In the genomic region with DNA sequence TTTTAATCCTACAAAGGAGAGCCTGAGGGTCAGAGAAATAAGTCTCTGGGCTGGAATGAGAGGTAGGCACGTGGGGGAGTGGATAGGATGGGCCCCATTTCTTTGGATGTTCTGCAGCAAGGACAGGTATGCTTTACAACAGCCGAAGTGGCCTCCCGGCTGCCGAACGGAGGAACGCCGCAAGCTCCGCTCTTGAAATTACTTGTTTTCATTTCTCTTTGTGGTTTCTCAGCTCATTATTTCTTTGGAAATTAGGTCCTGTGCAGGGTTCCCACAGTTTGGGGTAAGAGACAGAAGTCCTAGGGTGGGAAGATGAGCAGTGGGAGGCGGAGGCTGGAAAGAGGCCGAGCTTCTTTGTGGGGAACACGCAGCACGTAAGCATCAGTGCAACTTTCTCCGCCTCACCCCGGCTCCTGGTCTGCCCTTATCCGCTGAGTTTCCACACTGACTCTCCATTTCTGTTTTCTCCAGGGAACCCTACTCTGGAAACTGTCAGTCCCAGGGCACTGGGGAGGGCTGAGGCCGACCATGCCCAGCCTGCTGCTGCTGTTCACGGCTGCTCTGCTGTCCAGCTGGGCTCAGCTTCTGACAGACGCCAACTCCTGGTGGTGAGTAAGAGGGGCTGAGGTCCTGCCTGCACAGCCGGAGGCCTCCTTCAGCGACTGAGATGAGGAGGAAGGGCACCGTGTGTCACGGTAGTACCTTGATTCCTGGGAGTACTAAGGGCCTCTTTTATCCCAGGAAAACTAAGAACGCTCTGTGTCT, we compare ENCODE assay signal across 9 cellular contexts. TPM values are rescaled to one million over a fixed set of nuclear protein-coding genes. Genes with fewer than 3 reads are reported as not detected.
A peak's percentile ranks its signal among the peaks of the same experiment; 100 is the strongest.
DNase-seq lines count a peak whose midpoint lies in the region; ATAC-seq, FAIRE-seq and TF ChIP-seq lines count a peak whose summit lies in the region.
"Had no signal": no experiment of that assay in that cellular context is flagged by ENCODE, and none has a peak within 500 bp of the region (broad histone marks: within the 10 kb centered on the region; RNA-seq: fewer than 3 reads in every experiment).

No MANE protein-coding gene starts in this region.

- CTCF ChIA-PET in A549 (lab: Yijun Ruan, JAX), result interaction anchor here (0.6 to 16.6 kb wide), 10 partner anchors 8 to 1190 kb away, joined by 3 to 210 read pairs (median 8); no protein-coding TSS in a partner anchor
- CTCF ChIA-PET in HEK293 (lab: Yijun Ruan, JAX), result interaction anchor here (0.9 to 1.1 kb wide), 4 partner anchors 12 to 312 kb away, joined by 3 to 5 read pairs (median 4); no protein-coding TSS in a partner anchor

- peak overlapping the region; percentile 56; the same call in 1 of the 3 replicates for H3K4me3 ChIP-seq in A549
- H3K4me3 ChIP-seq in HEK293 (ENCODE audit: low read depth, low read length), result no peak overlapping the region
- peak overlapping the region; percentile 53 for H3K4me3 ChIP-seq in choroid plexus epithelial cell (ENCODE audit: low read depth, low read length)

- H3K4me1 ChIP-seq in A549 (peaks cover 7% of the 10 kb centered on the region; the same call in 1 of the 3 replicates), HEK293 (ENCODE audit: control insufficient read depth, insufficient read depth, low read length) (peaks cover 3% of the 10 kb centered on the region; the same call in 1 of the 2 replicates)

- peak overlapping the region; percentile 100 for H3K4me2 ChIP-seq in A549

- H3K9me3 ChIP-seq in A549 (no peaks in the 10 kb centered on the region), HEK293 (ENCODE audit: control insufficient read depth, insufficient read depth, low read depth, low read length) (no peaks in the 10 kb centered on the region)

- H3K27ac ChIP-seq in A549 (no peak overlapping the region), HEK293 (ENCODE audit: extremely low read depth, low read depth, low read length) (no peak overlapping the region)

- ATAC-seq in A549, result no peak; a peak in 1 of 6 replicates

- H3K36me3 ChIP-seq in HEK293 (ENCODE audit: control insufficient read depth in 2 of 2, insufficient read depth in 1 of 2, low read length in 2 of 2), result peaks cover 0 to 13% of the 10 kb centered on the region in 2 experiments; a peak in 1 of 3 replicates

- POLR2A ChIA-PET in A549 (lab: Yijun Ruan, JAX), result interaction anchor here (0.5 to 1.0 kb wide), 2 partner anchors 25 to 639 kb away, joined by 3 to 6 read pairs; no protein-coding TSS in a partner anchor
- POLR2A ChIA-PET in HEK293 (lab: Yijun Ruan, JAX), result no interaction called here

- FAIRE-seq in A549 (lab: Jason Lieb, UNC), result no peak

- DNase-seq in A549 (ENCODE audit: low read depth in 1 of 2, low spot score in 1 of 2) (no peak), choroid plexus epithelial cell (ENCODE audit: low read depth) (peak; percentile 77), myocyte (ENCODE audit: low read depth) (peak; percentile 51), Kasumi-1 (lab: John Stamatoyannopoulos, UW) (no peak), medulla oblongata (ENCODE audit: extremely low spot score) (no peak), NCI-H1417 treated with DMSO at 0.1 percent for 48 hours (lab: John Stamatoyannopoulos, UW) (no peak)
- no peak for DNase-seq in stimulated activated CD4-positive, alpha-beta T cell treated with anti-CD3 and anti-CD28 coated beads, Interleukin-2, amount 100 ng/mL, for 24 hours
- DNase-seq: kidney glomerular epithelial cell had no signal

- WGBS in A549 (ENCODE audit: missing lambda C conversion rate), result 88% methylated on average over 23 of the region's 23 CpGs

- no peak for TF ChIP-seq RAD21 in A549 (conservative IDR thresholded peaks at IDR 0.05 in 1 of 2, IDR thresholded peaks at IDR 0.05 in 1 of 2)

- no peak for TF ChIP-seq EP300 in A549 (IDR thresholded peaks at IDR 0.05)

- TF ChIP-seq CTCF in A549 (IDR thresholded peaks at IDR 0.05) (no peak), HEK293 (tag by site-specific recombination; IDR thresholded peaks at IDR 0.05) (no peak), choroid plexus epithelial cell (conservative IDR thresholded peaks at IDR 0.05; ENCODE audit: low read depth, low read length) (peak; percentile 40)

- no peak for TF ChIP-seq POLR2A in A549 (IDR thresholded peaks at IDR 0.05; ENCODE audit: low read length)

TF ChIP-seq in A549, 52 proteins besides CTCF, POLR2A, EP300 and RAD21:
- TF ChIP-seq CBX2 (IDR thresholded peaks at IDR 0.05; ENCODE audit: borderline replicate concordance, low read depth) (no peak), EHF (CRISPR knock-in tag; IDR thresholded peaks at IDR 0.05) (no peak), FOSB (CRISPR knock-in tag; IDR thresholded peaks at IDR 0.05) (no peak), E2F6 (IDR thresholded peaks at IDR 0.05; ENCODE audit: borderline replicate concordance, low read depth) (no peak), CEBPB (IDR thresholded peaks at IDR 0.05) (no peak), HMGXB4 (CRISPR knock-in tag; IDR thresholded peaks at IDR 0.05; ENCODE audit: borderline replicate concordance) (no peak)

TF ChIP-seq in HEK293, 187 proteins besides CTCF, POLR2A, EP300 and RAD21:
- TF ChIP-seq REST (tag by site-specific recombination; IDR thresholded peaks at IDR 0.05), result 0 out of 2 replicates have a peak, but pooled peaks have one; percentile 22
- no peak for TF ChIP-seq ZNF37A (tag by site-specific recombination; IDR thresholded peaks at IDR 0.05)
- TF ChIP-seq ZNF449 (tag by site-specific recombination; IDR thresholded peaks at IDR 0.05), result peak; percentile 60
- TF ChIP-seq TRIM28 (IDR thresholded peaks at IDR 0.05; ENCODE audit: borderline replicate concordance, low read length), result no peak
- no peak for TF ChIP-seq ZNF585B (tag by site-specific recombination; IDR thresholded peaks at IDR 0.05)
- peak; percentile 77 for TF ChIP-seq ZIC2 (tag by site-specific recombination; IDR thresholded peaks at IDR 0.05)

RNA-seq across cellular contexts. Expression of gene WNT5B, which starts 2.0 kb away (rescaled TPM):
- 1.3 TPM in 2 replicates for polyA plus RNA-seq in A549 (2011; rRNA removed)
- 1.0 and 2.1 TPM in 2 replicates for polyA plus RNA-seq in A549 (2012; cell fraction: cytosol; rRNA removed)
- polyA plus RNA-seq in A549 (2012; cell fraction: nucleus; rRNA removed), result 4.0 and 4.2 TPM in 2 replicates
- 1.0 to 1.6 TPM (median 1.5 TPM) in 3 replicates for polyA plus RNA-seq in A549 (2017; fragmentation: RNase III; extraction: RNeasy Plus Mini Kit Qiagen cat#74134 plus additional on column Dnase treatment)
- 1.4 and 2.9 TPM in 2 replicates for polyA minus RNA-seq in A549 (2011; rRNA and poly(A)+ RNA removed)
- 17.6 and 19.1 TPM in 2 replicates for total RNA-seq in myocyte
- 49.2 TPM for polyA plus RNA-seq in myocyte (2012)

RNA-seq across cellular contexts. Expression of gene FBXL14, which starts 36.6 kb away (rescaled TPM):
- 6.7 and 8.2 TPM in 2 replicates for polyA plus RNA-seq in A549 (2011; rRNA removed)
- polyA plus RNA-seq in A549 (2012; cell fraction: cytosol; rRNA removed), result 19.5 and 28.3 TPM in 2 replicates
- 12.6 and 21.7 TPM in 2 replicates for polyA plus RNA-seq in A549 (2012; cell fraction: nucleus; rRNA removed)
- 6.5 to 8.1 TPM (median 7.1 TPM) in 3 replicates for polyA plus RNA-seq in A549 (2017; fragmentation: RNase III; extraction: RNeasy Plus Mini Kit Qiagen cat#74134 plus additional on column Dnase treatment)
- 10.7 and 17.9 TPM in 2 replicates for polyA minus RNA-seq in A549 (2011; rRNA and poly(A)+ RNA removed)
- 8.1 and 11.0 TPM in 2 replicates for total RNA-seq in myocyte
- polyA plus RNA-seq in myocyte (2012), result 9.1 TPM

RNA-seq across cellular contexts. Expression of gene ADIPOR2, which starts 59.9 kb away (rescaled TPM):
- polyA plus RNA-seq in A549 (2011; rRNA removed) (65.4 and 80.0 TPM in 2 replicates), A549 (2017; fragmentation: RNase III; extraction: RNeasy Plus Mini Kit Qiagen cat#74134 plus additional on column Dnase treatment) (52.3 to 60.4 TPM (median 59.8 TPM) in 3 replicates)
- 23.7 and 31.8 TPM in 2 replicates for polyA plus RNA-seq in A549 (2012; cell fraction: cytosol; rRNA removed)
- polyA plus RNA-seq in A549 (2012; cell fraction: nucleus; rRNA removed), result 12.0 and 21.8 TPM in 2 replicates
- 42.8 and 50.1 TPM in 2 replicates for polyA minus RNA-seq in A549 (2011; rRNA and poly(A)+ RNA removed)
- 15.5 and 22.8 TPM in 2 replicates for total RNA-seq in myocyte
- 30.7 TPM for polyA plus RNA-seq in myocyte (2012)

Comparison
In these comparisons a context has a peak if more than half of its experiments do, and no peak if none do; other contexts are left out.
1. DNase-seq: peak in choroid plexus epithelial cell (single experiment) and myocyte (single experiment); none in A549 (0 of 2), Kasumi-1 (0 of 2), stimulated activated CD4-positive, alpha-beta T cell treated with anti-CD3 and anti-CD28 coated beads, Interleukin-2, amount 100 ng/mL, for 24 hours (0 of 2), medulla oblongata (single experiment) and NCI-H1417 treated with DMSO at 0.1 percent for 48 hours (single experiment).
2. Of the 5 proteins assayed by ChIP-seq in both HEK293 and A549: peak only in HEK293: REST; only in A549: none; in both: none; in neither: 4.